14 cellular contexts compared by ENCODE assay signal in genomic region chr18:49842656-49843055, GRCh38. TPM values are rescaled to one million over a fixed set of nuclear protein-coding genes. Genes with fewer than 3 reads are reported as not detected.
DNase-seq lines count a peak whose midpoint lies in the region; ATAC-seq, FAIRE-seq and TF ChIP-seq lines count a peak whose summit lies in the region.
"Had no signal": no experiment of that assay in that cellular context is flagged by ENCODE, and none has a peak within 500 bp of the region (broad histone marks: within the 10 kb centered on the region; RNA-seq: fewer than 3 reads in every experiment).

No MANE protein-coding gene starts in this region.

- no peak overlapping the region for H3K4me2 ChIP-seq in HepG2 (ENCODE audit: low read depth, low read length)
- H3K4me2 ChIP-seq: BLaER1 treated with 17β-estradiol and CSF1 and Interleukin-3, amounts not matched to agents 10 nM and 100 nM had no signal

- DNase-seq in GM13977 (ENCODE audit: low spot score): peak; percentile 4
- no peak for DNase-seq in HepG2 (ENCODE audit: low spot score)
- peak; percentile 79 for DNase-seq in osteocyte (ENCODE audit: extremely low spot score, unreplicated experiment)
- DNase-seq in activated CD4-positive, alpha-beta T cell treated with anti-CD3 and anti-CD28 coated beads for 1 hour: no peak
- DNase-seq: CD8-positive, alpha-beta memory T cell; COR-L47; GOT3; H9 had no signal

- H3K27ac ChIP-seq in HepG2 (ENCODE audit: extremely low read length, insufficient read depth, low read length): no peak overlapping the region
- H3K27ac ChIP-seq: BLaER1 treated with 17β-estradiol and CSF1 and Interleukin-3, amounts not matched to agents 10 nM and 100 nM had no signal

- no peak overlapping the region for H2AFZ ChIP-seq in HepG2 (ENCODE audit: low read length)

- H3K36me3 ChIP-seq in HepG2 (replicated peaks in 1 of 2; ENCODE audit: control insufficient read depth in 1 of 2, insufficient read depth in 2 of 2, low read length in 2 of 2): peaks cover 10 to 19% of the 10 kb centered on the region in 2 experiments
- H3K36me3 ChIP-seq: BLaER1 treated with 17β-estradiol and CSF1 and Interleukin-3, amounts not matched to agents 10 nM and 100 nM had no signal

- H3K36me3 Mint-ChIP-seq in osteocyte (ENCODE audit: unreplicated experiment): no peaks in the 10 kb centered on the region
- H3K36me3 Mint-ChIP-seq: CD8-positive, alpha-beta memory T cell had no signal

- TF ChIP-seq POLR2A in HepG2 (IDR thresholded peaks at IDR 0.05; ENCODE audit: insufficient read depth in 1 of 2, low read depth in 2 of 2, low read length in 2 of 2): no peak

- POLR2A ChIA-PET in HepG2 (lab: Yijun Ruan, JAX): no interaction called here

- no peak overlapping the region for H3K9ac ChIP-seq in HepG2 (ENCODE audit: insufficient read depth, low read depth, low read length)
- H3K9ac ChIP-seq: BLaER1 treated with 17β-estradiol and CSF1 and Interleukin-3, amounts not matched to agents 10 nM and 100 nM had no signal

- peaks cover 22% of the 10 kb centered on the region for H3K4me1 ChIP-seq in HepG2 (ENCODE audit: insufficient read depth, low read length)

- H3K27me3 ChIP-seq in HepG2 (ENCODE audit: control insufficient read depth in 1 of 2, insufficient read depth in 2 of 2, low read length in 2 of 2): no peaks in the 10 kb centered on the region
- H3K27me3 ChIP-seq: BLaER1 treated with 17β-estradiol and CSF1 and Interleukin-3, amounts not matched to agents 10 nM and 100 nM had no signal

- 80% methylated on average over 2 of the region's 4 CpGs for WGBS in HepG2 (ENCODE audit: low lambda C conversion rate)

- no peak for TF ChIP-seq RAD21 in HepG2 (CRISPR knock-in tag; IDR thresholded peaks at IDR 0.05)

- intact Hi-C loops in HepG2 (cut with micrococcal nuclease; ENCODE audit: unreplicated experiment): no loop called here

- H3K79me2 ChIP-seq in HepG2 (ENCODE audit: insufficient read depth, low read length): no peaks in the 10 kb centered on the region

- H3K4me3 Mint-ChIP-seq in osteocyte (ENCODE audit: unreplicated experiment): no peak overlapping the region
- H3K4me3 Mint-ChIP-seq: B cell; CD8-positive, alpha-beta memory T cell; H9 had no signal

- H3K4me1 Mint-ChIP-seq in osteocyte (ENCODE audit: unreplicated experiment): peaks cover 6% of the 10 kb centered on the region
- H3K4me1 Mint-ChIP-seq: B cell had no signal

- TF ChIP-seq CTCF in GM13977 (IDR thresholded peaks at IDR 0.05; ENCODE audit: extremely low read depth, insufficient read depth, missing control alignments) (no peak), HepG2 (CRISPR knock-in tag; IDR thresholded peaks at IDR 0.05) (no peak), osteocyte (IDR thresholded peaks at IDR 0.05) (no peak)

- no peak for FAIRE-seq in HepG2 (lab: Jason Lieb, UNC)
- FAIRE-seq: G401.6, GM12891 had no signal

- TF ChIP-seq EP300 in HepG2 (IDR thresholded peaks at IDR 0.05; ENCODE audit: low read depth in 2 of 2, low read length in 2 of 2) (no peak), HepG2 (CRISPR knock-in tag; IDR thresholded peaks at IDR 0.05; ENCODE audit: borderline replicate concordance) (no peak)

- no peaks in the 10 kb centered on the region for H3K9me3 Mint-ChIP-seq in osteocyte (ENCODE audit: unreplicated experiment)
- H3K9me3 Mint-ChIP-seq: CD8-positive, alpha-beta memory T cell; H9 had no signal

- no peak overlapping the region for H3K27ac Mint-ChIP-seq in osteocyte (ENCODE audit: unreplicated experiment)
- H3K27ac Mint-ChIP-seq: B cell, H9 had no signal

- no TSS peak for BruUV-seq in HepG2 (replicated peaks; lab: Mats Ljungman, UMichigan)

- H4K20me1 ChIP-seq in HepG2 (ENCODE audit: insufficient read depth, low read length): no peaks in the 10 kb centered on the region
- H4K20me1 ChIP-seq: BLaER1 treated with 17β-estradiol and CSF1 and Interleukin-3, amounts not matched to agents 10 nM and 100 nM had no signal

- H3K9me3 ChIP-seq in HepG2 (ENCODE audit: low read length): no peaks in the 10 kb centered on the region
- H3K9me3 ChIP-seq: BLaER1 treated with 17β-estradiol and CSF1 and Interleukin-3, amounts not matched to agents 10 nM and 100 nM had no signal

- no peak overlapping the region for H3K4me3 ChIP-seq in HepG2 (replicated peaks in 1 of 3; ENCODE audit: insufficient read depth in 1 of 3, low read depth in 2 of 3, low read length in 3 of 3)
- H3K4me3 ChIP-seq: BLaER1 treated with 17β-estradiol and CSF1 and Interleukin-3, amounts not matched to agents 10 nM and 100 nM had no signal

- ATAC-seq in HepG2 (no peak), HG03175 (IDR thresholded peaks at IDR 0.05; ENCODE audit: unreplicated experiment) (no peak), GM18858 (IDR thresholded peaks at IDR 0.05; ENCODE audit: unreplicated experiment) (no peak)

- in situ Hi-C loops in GM13977 (cut with MboI; ENCODE audit: low pct_unique_long_range_greater_than_20kb, low sequenced_read_pairs, unreplicated experiment) (no loop called here), HepG2 (cut with HindIII; ENCODE audit: extremely low pct_ligation_motif_present, low pct_unique_long_range_greater_than_20kb) (no loop called here)

- no peaks in the 10 kb centered on the region for H3K27me3 Mint-ChIP-seq in osteocyte (ENCODE audit: unreplicated experiment)

- CTCF ChIA-PET in HepG2 (lab: Yijun Ruan, JAX; ENCODE audit: low intra/inter-chr PET ratio, low total read pairs): no interaction called here

TF ChIP-seq in HepG2, 621 proteins besides CTCF, POLR2A, EP300 and RAD21:
- TF ChIP-seq AGO2 (optimal IDR thresholded peaks at IDR 0.05; ENCODE audit: low read depth, low read length) (peak; percentile 23), THAP7 (CRISPR knock-in tag; IDR thresholded peaks at IDR 0.05) (no peak), RFXAP (CRISPR knock-in tag; IDR thresholded peaks at IDR 0.05; ENCODE audit: borderline replicate concordance) (no peak), FOXA3 (CRISPR knock-in tag; IDR thresholded peaks at IDR 0.05) (no peak)
- TF ChIP-seq, protein P1, sequence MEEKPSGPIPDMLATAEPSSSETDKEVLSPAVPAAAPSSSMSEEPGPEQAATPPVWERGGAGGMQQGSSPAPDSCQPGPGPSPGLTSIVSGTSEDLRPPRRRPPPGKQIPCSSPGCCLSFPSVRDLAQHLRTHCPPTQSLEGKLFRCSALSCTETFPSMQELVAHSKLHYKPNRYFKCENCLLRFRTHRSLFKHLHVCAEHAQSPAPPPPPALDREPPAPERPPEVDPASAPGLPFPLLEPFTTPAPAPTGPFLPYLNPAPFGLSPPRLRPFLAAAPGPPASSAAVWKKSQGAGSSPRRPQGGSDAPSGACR (CRISPR knock-in tag; IDR thresholded peaks at IDR 0.05): no peak

RNA-seq across cellular contexts. Expression of gene ACAA2, which starts 29.3 kb away (rescaled TPM):
- total RNA-seq in HepG2 (2016; rRNA removed; fragmentation: Illumina TruSeq; extraction: Trizol) (182 and 269 TPM in 2 replicates), osteocyte (57.0 and 57.7 TPM in 2 replicates)
- 66.8 and 71.6 TPM in 2 replicates for total RNA-seq in HepG2 (2016; cell fraction: cytosol; rRNA removed; fragmentation: Illumina TruSeq; extraction: Trizol; ENCODE audit: low read depth)
- 184 and 258 TPM in 2 replicates for total RNA-seq in HepG2 (2016; cell fraction: insoluble cytoplasmic fraction; rRNA removed; fragmentation: Illumina TruSeq; extraction: Trizol)
- 178 and 187 TPM in 2 replicates for total RNA-seq in HepG2 (2016; cell fraction: membrane; rRNA removed; fragmentation: Illumina TruSeq; extraction: Trizol)
- total RNA-seq in HepG2 (2016; cell fraction: nucleus; rRNA removed; fragmentation: Illumina TruSeq; extraction: Trizol): 79.1 and 82.2 TPM in 2 replicates
- 35.5 and 51.6 TPM in 2 replicates for polyA plus RNA-seq in HepG2 (2011; rRNA removed)
- polyA plus RNA-seq in HepG2 (2011; cell fraction: cytosol; rRNA removed): 33.7 and 51.5 TPM in 2 replicates
- polyA plus RNA-seq in HepG2 (2011; cell fraction: nucleus; rRNA removed): 16.7 and 21.8 TPM in 2 replicates
- polyA plus RNA-seq in HepG2 (2012): 88.9 and 134 TPM in 2 replicates
- polyA plus RNA-seq in HepG2 (2016; cell fraction: cytosol; fragmentation: Illumina TruSeq; extraction: Trizol; ENCODE audit: low read depth): 103 and 113 TPM in 2 replicates
- polyA plus RNA-seq in HepG2 (2016; cell fraction: insoluble cytoplasmic fraction; fragmentation: Illumina TruSeq; extraction: Trizol; ENCODE audit: low read depth): 244 and 251 TPM in 2 replicates
- polyA plus RNA-seq in HepG2 (2016; cell fraction: membrane; fragmentation: Illumina TruSeq; extraction: Trizol; ENCODE audit: low read depth): 158 and 166 TPM in 2 replicates
- polyA plus RNA-seq in HepG2 (2016; cell fraction: nucleus; fragmentation: Illumina TruSeq; extraction: Trizol; ENCODE audit: insufficient read depth, low read depth): 102 and 114 TPM in 2 replicates
- polyA minus RNA-seq in HepG2 (2011; rRNA and poly(A)+ RNA removed; ENCODE audit: low replicate concordance): 17.9 and 23.0 TPM in 2 replicates
- 25.4 and 27.8 TPM in 2 replicates for polyA minus RNA-seq in HepG2 (2011; cell fraction: cytosol; rRNA and poly(A)+ RNA removed)
- 27.8 and 29.3 TPM in 2 replicates for polyA minus RNA-seq in HepG2 (2011; cell fraction: nucleus; rRNA and poly(A)+ RNA removed)

Comparison
In these comparisons a context has a peak if more than half of its experiments do, and no peak if none do; other contexts are left out.
1. DNase-seq: peak in GM13977 (single experiment) and osteocyte (single experiment); none in HepG2 (single experiment) and activated CD4-positive, alpha-beta T cell treated with anti-CD3 and anti-CD28 coated beads for 1 hour (single experiment).